ENCODE assay signal across 22 cellular contexts in genomic region chr5:150085191-150085912, GRCh38. TPM values are rescaled to one million over a fixed set of nuclear protein-coding genes. Genes with fewer than 3 reads are reported as not detected.
A peak's percentile ranks its signal among the peaks of the same experiment; 100 is the strongest.
DNase-seq lines count a peak whose midpoint lies in the region; ATAC-seq and TF ChIP-seq lines count a peak whose summit lies in the region.
"Had no signal": no experiment of that assay in that cellular context is flagged by ENCODE, and none has a peak within 500 bp of the region (broad histone marks: within the 10 kb centered on the region; RNA-seq: fewer than 3 reads in every experiment).

No MANE protein-coding gene starts in this region.

- WGBS in H9 (ENCODE audit: extremely low coverage, insufficient read length, low lambda C conversion rate): no CpG with 5 or more reads among the region's 7 CpGs

- H3K4me1 ChIP-seq in BLaER1 (peaks cover 72% of the 10 kb centered on the region), H9 (ENCODE audit: insufficient read depth, low read length) (no peaks in the 10 kb centered on the region; the same call in 1 of the 2 replicates)
- H3K4me1 ChIP-seq: ascending aorta, prostate gland, SJCRH30 had no signal

- H4K8ac ChIP-seq in H9 (replicated peaks; ENCODE audit: insufficient read length, low read depth, low read length): no peak overlapping the region

- no peak overlapping the region for H2BK12ac ChIP-seq in H9 (ENCODE audit: insufficient read length, low read depth, low read length)

- no peak overlapping the region for H3K14ac ChIP-seq in H9 (ENCODE audit: insufficient read depth, low read length)

- no peak overlapping the region for H2BK5ac ChIP-seq in H9 (ENCODE audit: insufficient read length, low read length)

- H3K18ac ChIP-seq in H9 (ENCODE audit: insufficient read length, low read depth, low read length): no peak overlapping the region

- H3K4ac ChIP-seq in H9 (ENCODE audit: low read depth, low read length): no peak overlapping the region

- no peak overlapping the region for H4K91ac ChIP-seq in H9 (ENCODE audit: insufficient read length, low read depth, low read length)

- TF ChIP-seq CTCF in GM13977 (IDR thresholded peaks at IDR 0.05; ENCODE audit: extremely low read depth, insufficient read depth, missing control alignments) (no peak), H9 (conservative IDR thresholded peaks at IDR 0.05) (no peak)

- no peaks in the 10 kb centered on the region for H3K36me3 ChIP-seq in BLaER1
- H3K36me3 ChIP-seq: ascending aorta, prostate gland, SJCRH30 had no signal

- no peak overlapping the region for H4K5ac ChIP-seq in H9 (ENCODE audit: insufficient read length, low read depth, low read length)

- peaks cover 36% of the 10 kb centered on the region for H3K27me3 Mint-ChIP-seq in stimulated activated memory B cell treated with anti-CD40 and anti-IgM and Interleukin-4, amounts not matched to agents 10 μg/mL and 1 μg/mL and 100 μg/mL, for 72 hours
- peaks cover 3% of the 10 kb centered on the region for H3K27me3 Mint-ChIP-seq in H9 (ENCODE audit: low read depth)

- H2BK120ac ChIP-seq in H9 (ENCODE audit: low read depth, low read length, poor library complexity, severe bottlenecking): no peak overlapping the region

- in situ Hi-C loops in GM13977 (cut with MboI; ENCODE audit: low pct_unique_long_range_greater_than_20kb, low sequenced_read_pairs, unreplicated experiment): no loop called here

- H3K4me3 ChIP-seq in BLaER1: no peak overlapping the region
- H3K4me3 ChIP-seq: lung, prostate gland, SJCRH30 had no signal

- no peak overlapping the region for H2BK20ac ChIP-seq in H9 (ENCODE audit: low read depth, low read length, poor library complexity, severe bottlenecking)

- H3K23me2 ChIP-seq in H9 (ENCODE audit: insufficient read length, low read depth, low read length, poor library complexity, severe bottlenecking): no peaks in the 10 kb centered on the region

- H3K27me3 ChIP-seq in BLaER1: no peaks in the 10 kb centered on the region
- no peaks in the 10 kb centered on the region for H3K27me3 ChIP-seq in H9 (ENCODE audit: insufficient read depth, low read length)
- H3K27me3 ChIP-seq: ascending aorta had no signal

- no peaks in the 10 kb centered on the region for H3K79me2 ChIP-seq in H9 (ENCODE audit: insufficient read depth, low read length)

- DNase-seq in GM13977 (ENCODE audit: low spot score) (peak; percentile 1), islet precursor cell (peak; percentile 22), mucosa of gallbladder (ENCODE audit: low spot score) (no peak), AG20443 (ENCODE audit: low spot score) (no peak), H9 (no peak)
- DNase-seq: activated CD4-positive, alpha-beta T cell treated with anti-CD3 and anti-CD28 coated beads for 1 hour; activated naive CD4-positive, alpha-beta T cell; foreskin melanocyte; MM.1S; NCI-H1930; NCI-H524; SJCRH30; stimulated activated naive CD8-positive, alpha-beta T cell treated with anti-CD3 and anti-CD28 coated beads, Interleukin-15, Interleukin-2, amounts not matched to agents 100 U/mL and 50 U/mL, for 24 hours; T1000 had no signal

- H3K4me1 Mint-ChIP-seq in stimulated activated memory B cell treated with anti-CD40 and anti-IgM and Interleukin-4, amounts not matched to agents 10 μg/mL and 1 μg/mL and 100 μg/mL, for 72 hours: peaks cover 50% of the 10 kb centered on the region
- H3K4me1 Mint-ChIP-seq in H9: peaks cover 18 to 25% of the 10 kb centered on the region in 2 experiments

- no peaks in the 10 kb centered on the region for H3K9me3 ChIP-seq in BLaER1
- H3K9me3 ChIP-seq in H9 (ENCODE audit: control insufficient read depth, low read depth, low read length): no peaks in the 10 kb centered on the region
- H3K9me3 ChIP-seq: ascending aorta, prostate gland, SJCRH30 had no signal

- no peak overlapping the region for H2AFZ ChIP-seq in H9 (ENCODE audit: low read length)

- no peak overlapping the region for H2AK5ac ChIP-seq in H9 (ENCODE audit: insufficient read length, low read length)

- H4K20me1 ChIP-seq in BLaER1 (no peaks in the 10 kb centered on the region), H9 (ENCODE audit: control insufficient read depth, insufficient read depth, insufficient read length) (no peaks in the 10 kb centered on the region)

- no peak overlapping the region for H3K23ac ChIP-seq in H9 (ENCODE audit: insufficient read length, low read depth, low read length)

- no peaks in the 10 kb centered on the region for H3K36me3 Mint-ChIP-seq in stimulated activated memory B cell treated with anti-CD40 and anti-IgM and Interleukin-4, amounts not matched to agents 10 μg/mL and 1 μg/mL and 100 μg/mL, for 72 hours
- no peaks in the 10 kb centered on the region for H3K36me3 Mint-ChIP-seq in H9 (ENCODE audit: insufficient read depth in 1 of 3, low read depth in 3 of 3)
- H3K36me3 Mint-ChIP-seq: naive thymus-derived CD8-positive, alpha-beta T cell had no signal

- H2BK15ac ChIP-seq in H9 (ENCODE audit: low read depth, low read length): no peak overlapping the region

- no peak overlapping the region for H3K56ac ChIP-seq in H9 (ENCODE audit: insufficient read length, low read depth, low read length)

- H3K27ac Mint-ChIP-seq in stimulated activated memory B cell treated with anti-CD40 and anti-IgM and Interleukin-4, amounts not matched to agents 10 μg/mL and 1 μg/mL and 100 μg/mL, for 72 hours: peak overlapping the region; percentile 17
- H3K27ac Mint-ChIP-seq in H9: peak overlapping the region in 1 of 3 experiments; percentile 93; a peak in 1 of 7 replicates

- H3K27ac ChIP-seq in BLaER1 (0 out of 2 replicates have a peak overlapping the region, but pooled peaks have one; percentile 7), H9 (ENCODE audit: insufficient read length, low read depth, low read length) (no peak overlapping the region)
- H3K27ac ChIP-seq: ascending aorta, prostate gland, SJCRH30 had no signal

- no peaks in the 10 kb centered on the region for H3K9me3 Mint-ChIP-seq in stimulated activated memory B cell treated with anti-CD40 and anti-IgM and Interleukin-4, amounts not matched to agents 10 μg/mL and 1 μg/mL and 100 μg/mL, for 72 hours
- H3K9me3 Mint-ChIP-seq in H9: no peaks in the 10 kb centered on the region
- H3K9me3 Mint-ChIP-seq: naive thymus-derived CD8-positive, alpha-beta T cell had no signal

- H3K4me2 ChIP-seq in BLaER1 (no peak overlapping the region), H9 (ENCODE audit: insufficient read depth, insufficient read length, low read length) (no peak overlapping the region)

- H3K9ac ChIP-seq in BLaER1 (no peak overlapping the region), H9 (ENCODE audit: extremely low read depth, insufficient read length, low read length) (no peak overlapping the region)

- H3T11ph ChIP-seq in H9 (ENCODE audit: low read length): no peak overlapping the region

- H3K79me1 ChIP-seq in H9 (ENCODE audit: insufficient read depth, low read depth, low read length, poor library complexity, severe bottlenecking): no peaks in the 10 kb centered on the region

- no peak overlapping the region for H3K4me3 Mint-ChIP-seq in stimulated activated memory B cell treated with anti-CD40 and anti-IgM and Interleukin-4, amounts not matched to agents 10 μg/mL and 1 μg/mL and 100 μg/mL, for 72 hours
- no peak overlapping the region for H3K4me3 Mint-ChIP-seq in H9

- no peak for ATAC-seq in stimulated activated memory B cell treated with anti-CD40 and anti-IgM and Interleukin-4, amounts not matched to agents 10 μg/mL and 1 μg/mL and 100 μg/mL, for 72 hours
- ATAC-seq in GM19351 (IDR thresholded peaks at IDR 0.05; ENCODE audit: unreplicated experiment): no peak
- ATAC-seq: naive thymus-derived CD8-positive, alpha-beta T cell had no signal

RNA-seq across cellular contexts. Expression of gene CSF1R, which starts 1.0 kb away (rescaled TPM):
- total RNA-seq in mucosa of gallbladder (91.9 TPM), H9 (2021) (0.13 TPM in 1 of 2 replicates, not detected in the other)
- total RNA-seq: OCI-LY7 had no signal

Comparison
In these comparisons a context has a peak if more than half of its experiments do, and no peak if none do; other contexts are left out.
1. DNase-seq: peak in GM13977 (single experiment) and islet precursor cell (single experiment); none in mucosa of gallbladder (single experiment), AG20443 (single experiment) and H9 (single experiment).
2. RNA of gene CSF1R, which starts 1.0 kb away (total RNA-seq): 91.9 TPM in mucosa of gallbladder (single experiment); 0.13 TPM in H9; every median in the first group is over 10 times any median in the second.